ENCODE assay signal across 1 cellular context in the genomic region with DNA sequence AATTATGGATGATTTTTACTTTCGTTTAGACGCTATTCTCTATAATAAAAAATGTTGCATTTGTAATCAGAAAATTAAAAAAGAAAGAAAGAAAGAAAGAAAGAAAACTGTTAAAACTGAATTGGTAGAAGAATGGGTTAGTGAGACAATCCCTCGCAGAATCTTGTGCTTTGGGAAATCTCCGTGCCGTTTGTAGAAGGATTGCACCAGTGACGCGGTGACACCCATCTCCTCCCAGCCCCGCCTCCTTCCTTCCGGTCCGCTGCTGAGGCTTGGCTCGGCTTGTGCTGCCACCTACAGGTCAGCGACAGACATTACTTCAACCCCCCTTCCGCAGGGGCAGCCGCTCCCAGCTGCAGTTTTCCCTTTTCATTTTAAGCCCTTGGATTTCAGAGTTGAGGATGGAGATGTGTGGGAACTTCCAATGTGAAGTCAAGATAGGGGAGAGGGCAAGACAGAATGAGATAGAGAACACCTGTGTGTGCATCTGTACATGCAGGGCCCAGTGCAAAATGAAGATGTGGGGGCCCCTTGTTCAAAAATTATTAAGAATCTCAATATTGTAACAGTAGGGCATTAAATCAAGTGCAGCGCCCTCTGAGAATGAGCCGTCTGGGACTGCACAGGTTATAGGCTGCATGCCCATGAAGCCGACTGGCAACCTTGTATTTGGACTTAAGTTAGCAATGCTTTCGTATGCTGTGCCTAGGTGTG.
TF ChIP-seq lines count a peak whose summit lies in the region.

No MANE protein-coding gene starts in this region.

TF ChIP-seq in GM12878, 131 proteins besides CTCF, POLR2A, EP300 and RAD21 (continued from another document):
- peak; percentile 81 for TF ChIP-seq CREB1 (IDR thresholded peaks at IDR 0.05; ENCODE audit: low read depth)
- no peak for TF ChIP-seq ESRRA (IDR thresholded peaks at IDR 0.05; ENCODE audit: low read length)
- TF ChIP-seq KDM1A (IDR thresholded peaks at IDR 0.05; ENCODE audit: borderline replicate concordance) = no peak
- no peak for TF ChIP-seq BRCA1 (IDR thresholded peaks at IDR 0.05; ENCODE audit: low read depth, low read length)
- TF ChIP-seq, protein P1, sequence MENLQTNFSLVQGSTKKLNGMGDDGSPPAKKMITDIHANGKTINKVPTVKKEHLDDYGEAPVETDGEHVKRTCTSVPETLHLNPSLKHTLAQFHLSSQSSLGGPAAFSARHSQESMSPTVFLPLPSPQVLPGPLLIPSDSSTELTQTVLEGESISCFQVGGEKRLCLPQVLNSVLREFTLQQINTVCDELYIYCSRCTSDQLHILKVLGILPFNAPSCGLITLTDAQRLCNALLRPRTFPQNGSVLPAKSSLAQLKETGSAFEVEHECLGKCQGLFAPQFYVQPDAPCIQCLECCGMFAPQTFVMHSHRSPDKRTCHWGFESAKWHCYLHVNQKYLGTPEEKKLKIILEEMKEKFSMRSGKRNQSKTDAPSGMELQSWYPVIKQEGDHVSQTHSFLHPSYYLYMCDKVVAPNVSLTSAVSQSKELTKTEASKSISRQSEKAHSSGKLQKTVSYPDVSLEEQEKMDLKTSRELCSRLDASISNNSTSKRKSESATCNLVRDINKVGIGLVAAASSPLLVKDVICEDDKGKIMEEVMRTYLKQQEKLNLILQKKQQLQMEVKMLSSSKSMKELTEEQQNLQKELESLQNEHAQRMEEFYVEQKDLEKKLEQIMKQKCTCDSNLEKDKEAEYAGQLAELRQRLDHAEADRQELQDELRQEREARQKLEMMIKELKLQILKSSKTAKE (IDR thresholded peaks at IDR 0.05; ENCODE audit: low read depth, poor library complexity, severe bottlenecking) = peak; percentile 24
- TF ChIP-seq CEBPB (IDR thresholded peaks at IDR 0.05; ENCODE audit: borderline replicate concordance in 1 of 2, low read depth in 2 of 2, low read length in 2 of 2) = no peak
- TF ChIP-seq CHD1 (IDR thresholded peaks at IDR 0.05; ENCODE audit: low read depth, low read length) = no peak
- TF ChIP-seq PML (IDR thresholded peaks at IDR 0.05; ENCODE audit: low read length) = no peak
- no peak for TF ChIP-seq TCF12 (IDR thresholded peaks at IDR 0.05; ENCODE audit: low read depth, low read length)
- no peak for TF ChIP-seq SREBF1 (IDR thresholded peaks at IDR 0.05; ENCODE audit: low read length)
- 0 out of 2 replicates have a peak, but pooled peaks have one; percentile 54 for TF ChIP-seq IRF4 (IDR thresholded peaks at IDR 0.05; ENCODE audit: low read depth, low read length)
- TF ChIP-seq YY1 (IDR thresholded peaks at IDR 0.05; ENCODE audit: low read depth, low read length) = peak; percentile 53; the same call in 1 of the 2 replicates
- TF ChIP-seq NFYA (IDR thresholded peaks at IDR 0.05; ENCODE audit: borderline replicate concordance, low read depth, low read length) = no peak
- TF ChIP-seq JUND (IDR thresholded peaks at IDR 0.05; ENCODE audit: low read depth, low read length) = no peak
- peak; percentile 30 to 62; a peak in 2 of 4 replicates for TF ChIP-seq BHLHE40 (IDR thresholded peaks at IDR 0.05; ENCODE audit: borderline replicate concordance in 1 of 2, low read depth in 2 of 2, low read length in 1 of 2)
- peak; percentile 85 for TF ChIP-seq PKNOX1 (IDR thresholded peaks at IDR 0.05)
- no peak for TF ChIP-seq HCFC1 (IDR thresholded peaks at IDR 0.05; ENCODE audit: low read length)
- peak; percentile 67 for TF ChIP-seq MXI1 (IDR thresholded peaks at IDR 0.05; ENCODE audit: low read depth, low read length)
- TF ChIP-seq ZBTB40 (IDR thresholded peaks at IDR 0.05; ENCODE audit: borderline replicate concordance) = peak; percentile 55; the same call in 1 of the 2 replicates
- no peak for TF ChIP-seq ZNF384 (IDR thresholded peaks at IDR 0.05; ENCODE audit: borderline replicate concordance, low read depth, low read length)
- TF ChIP-seq PAX5 (IDR thresholded peaks at IDR 0.05; ENCODE audit: borderline replicate concordance, low read depth, low read length) = no peak
- TF ChIP-seq NFIC (IDR thresholded peaks at IDR 0.05; ENCODE audit: low read depth, low read length) = no peak
- TF ChIP-seq SIN3A (IDR thresholded peaks at IDR 0.05; ENCODE audit: low read depth, low read length) = peak; percentile 61; the same call in 1 of the 2 replicates
- no peak for TF ChIP-seq ATF3 (IDR thresholded peaks at IDR 0.05; ENCODE audit: borderline replicate concordance, extremely low read depth, low read depth, low read length)
- 0 out of 4 replicates have a peak, but pooled peaks of 1 of the 2 experiments have one; percentile 17 for TF ChIP-seq SRF (IDR thresholded peaks at IDR 0.05; ENCODE audit: low read depth in 2 of 2, low read length in 2 of 2)
